Comparison of ENCODE assay signal across 29 cellular contexts in the genomic region with DNA sequence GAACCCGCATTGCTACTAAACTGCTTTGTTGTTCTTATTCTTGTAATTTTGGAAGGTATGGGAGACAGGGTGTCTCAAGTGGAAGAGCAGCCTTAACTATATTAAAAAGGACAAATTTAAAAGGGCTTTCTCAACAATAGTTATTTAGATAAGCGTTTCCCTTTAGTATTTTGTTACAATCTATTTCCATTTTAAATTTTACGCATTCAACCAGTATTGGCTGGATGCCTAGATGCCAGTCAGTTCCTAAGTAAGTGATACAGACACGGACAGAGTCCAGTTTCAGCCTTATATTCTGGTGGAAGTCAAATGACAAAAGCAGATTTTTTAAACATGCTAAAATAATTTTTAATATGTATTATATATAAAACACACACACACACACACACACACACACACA. TPM values are rescaled to one million over a fixed set of nuclear protein-coding genes. Genes with fewer than 3 reads are reported as not detected.
DNase-seq lines count a peak whose midpoint lies in the region; ATAC-seq and TF ChIP-seq lines count a peak whose summit lies in the region.
"Had no signal": no experiment of that assay in that cellular context is flagged by ENCODE, and none has a peak within 500 bp of the region (broad histone marks: within the 10 kb centered on the region; RNA-seq: fewer than 3 reads in every experiment).

No MANE protein-coding gene starts in this region.

- no peak overlapping the region for H3K27ac ChIP-seq in GM23338 (ENCODE audit: low read depth)
- H3K27ac ChIP-seq in RWPE1, result peak overlapping the region; percentile 56
- H3K27ac ChIP-seq in stomach, result peak overlapping the region in 4 of 5 donors; percentile 16 to 55 (median 42)
- H3K27ac ChIP-seq: gastrocnemius medialis, neutrophil, SK-N-MC, upper lobe of left lung had no signal

- no peaks in the 10 kb centered on the region for H3K9me3 Mint-ChIP-seq in GM23338
- peaks cover 5% of the 10 kb centered on the region for H3K9me3 Mint-ChIP-seq in activated T-cell treated with anti-CD3 and anti-CD28 coated beads, Interleukin-2, amount 50 U/mL, for 24 hours

- CTCF ChIA-PET in RWPE1 (lab: Yijun Ruan, JAX), result no interaction called here

- H3K27me3 Mint-ChIP-seq in GM23338 (ENCODE audit: insufficient read depth, low read depth, poor library complexity), result peaks cover 17% of the 10 kb centered on the region
- no peaks in the 10 kb centered on the region for H3K27me3 Mint-ChIP-seq in activated T-cell treated with anti-CD3 and anti-CD28 coated beads, Interleukin-2, amount 50 U/mL, for 24 hours
- H3K27me3 Mint-ChIP-seq: activated naive CD8-positive, alpha-beta T cell; IgD-negative memory B cell; progenitor cell of endocrine pancreas; stimulated activated naive CD8-positive, alpha-beta T cell treated with anti-CD3 and anti-CD28 coated beads, Interleukin-15, amount 100 ng/mL, for 72 hours had no signal

- H3K9me3 ChIP-seq in stomach, result no peaks in the 10 kb centered on the region
- H3K9me3 ChIP-seq: gastrocnemius medialis, neutrophil, upper lobe of left lung had no signal

- H3K36me3 Mint-ChIP-seq in GM23338 (ENCODE audit: low read depth), result peaks cover 51% of the 10 kb centered on the region
- H3K36me3 Mint-ChIP-seq in activated T-cell treated with anti-CD3 and anti-CD28 coated beads, Interleukin-2, amount 50 U/mL, for 24 hours (ENCODE audit: low read depth), result no peaks in the 10 kb centered on the region
- H3K36me3 Mint-ChIP-seq: activated naive CD8-positive, alpha-beta T cell; IgD-negative memory B cell had no signal

- no peak for TF ChIP-seq EP300 in stomach (IDR thresholded peaks at IDR 0.05)

- H3K79me2 ChIP-seq in GM23338 (replicated peaks; ENCODE audit: insufficient read depth), result peaks cover 95% of the 10 kb centered on the region

- 31 to 58% (median 39%) methylated on average over 4 of the region's 4 CpGs for WGBS in stomach, 5 donors

- H3K36me3 ChIP-seq in GM23338 (ENCODE audit: insufficient read depth) (no peaks in the 10 kb centered on the region; the same call in 1 of the 2 replicates), stomach (no peaks in the 10 kb centered on the region)
- H3K36me3 ChIP-seq: gastrocnemius medialis, neutrophil had no signal

- no peaks in the 10 kb centered on the region for H3F3A ChIP-seq in GM23338 (replicated peaks; ENCODE audit: low read depth)

- H3K4me3 Mint-ChIP-seq in GM23338, result no peak overlapping the region
- no peak overlapping the region for H3K4me3 Mint-ChIP-seq in activated T-cell treated with anti-CD3 and anti-CD28 coated beads, Interleukin-2, amount 50 U/mL, for 24 hours
- H3K4me3 Mint-ChIP-seq: activated CD8-positive, alpha-beta T cell treated with anti-CD3 and anti-CD28 coated beads, Interleukin-2, amount 10 ng/mL, durations not matched to agents 7 days and 5 days; activated naive CD8-positive, alpha-beta T cell; IgD-negative memory B cell; immature natural killer cell; stimulated activated naive CD8-positive, alpha-beta T cell treated with anti-CD3 and anti-CD28 coated beads, Interleukin-15, amount 100 ng/mL, for 72 hours had no signal

- no peaks in the 10 kb centered on the region for H3K27me3 ChIP-seq in GM23338 (ENCODE audit: insufficient read depth)
- no peaks in the 10 kb centered on the region for H3K27me3 ChIP-seq in stomach
- H3K27me3 ChIP-seq: gastrocnemius medialis, neutrophil, upper lobe of left lung had no signal

- H3K4me1 ChIP-seq in GM23338 (ENCODE audit: insufficient read depth), result peaks cover 22% of the 10 kb centered on the region
- H3K4me1 ChIP-seq in stomach, result peaks cover 6 to 54% (median 21%) of the 10 kb centered on the region in 4 donors
- H3K4me1 ChIP-seq: gastrocnemius medialis had no signal

- peak overlapping the region; percentile 71; the same call in 1 of the 2 replicates for H3K27ac Mint-ChIP-seq in GM23338
- H3K27ac Mint-ChIP-seq in activated T-cell treated with anti-CD3 and anti-CD28 coated beads, Interleukin-2, amount 50 U/mL, for 24 hours, result no peak overlapping the region
- H3K27ac Mint-ChIP-seq: activated CD8-positive, alpha-beta T cell treated with anti-CD3 and anti-CD28 coated beads, Interleukin-2, amount 10 ng/mL, durations not matched to agents 7 days and 5 days; activated naive CD8-positive, alpha-beta T cell; IgD-negative memory B cell; immature natural killer cell; progenitor cell of endocrine pancreas; stimulated activated naive CD8-positive, alpha-beta T cell treated with anti-CD3 and anti-CD28 coated beads, Interleukin-15, amount 100 ng/mL, for 72 hours had no signal

- H3K4me3 ChIP-seq in GM23338 (no peak overlapping the region), stomach (no peak overlapping the region)
- H3K4me3 ChIP-seq: gastrocnemius medialis, SK-N-MC, upper lobe of left lung had no signal

- ATAC-seq in GM23338 (no peak), HG02840 (IDR thresholded peaks at IDR 0.05; ENCODE audit: low FRiP score, unreplicated experiment) (no peak)
- ATAC-seq: activated CD8-positive, alpha-beta T cell treated with anti-CD3 and anti-CD28 coated beads, Interleukin-2, amount 10 ng/mL, durations not matched to agents 7 days and 5 days; gastrocnemius medialis; left colon; stimulated activated naive CD8-positive, alpha-beta T cell treated with anti-CD3 and anti-CD28 coated beads, Interleukin-15, amount 100 ng/mL, for 72 hours had no signal

- intact Hi-C loops in stomach (cut with DNase I; ENCODE audit: low total_unique reads), result no loop called here

- no peak for TF ChIP-seq POLR2A in stomach (IDR thresholded peaks at IDR 0.05)

- TF ChIP-seq CTCF in GM23338 (conservative IDR thresholded peaks at IDR 0.05; ENCODE audit: low read depth in 2 of 2) (no peak), RWPE1 (conservative IDR thresholded peaks at IDR 0.05; ENCODE audit: low read depth) (no peak), stomach (IDR thresholded peaks at IDR 0.05) (no peak)

- H2AFZ ChIP-seq in GM23338, result no peak overlapping the region

- DNase-seq in GM23338 (ENCODE audit: low spot score) (no peak), NCI-H1105 (lab: John Stamatoyannopoulos, UW) (peak; percentile 11), RWPE1 (ENCODE audit: low spot score) (no peak), stomach (no peak), dermis blood vessel endothelial cell (no peak)
- DNase-seq in activated T-cell treated with anti-CD3 and anti-CD28 coated beads, Interleukin-2, amount 50 U/mL, for 24 hours, result no peak
- DNase-seq: activated CD8-positive, alpha-beta T cell treated with anti-CD3 and anti-CD28 coated beads, Interleukin-2, amount 10 ng/mL, durations not matched to agents 7 days and 5 days; activated effector memory CD4-positive, alpha-beta T cell treated with Interleukin-2 at 50 U/mL for 16 hours; anterior cingulate cortex; C1 segment of cervical spinal cord; COR-L47; DMS79 treated with DMSO at 0.1 percent for 48 hours; gastrocnemius medialis; GF-D8; hypothalamus; immature natural killer cell; left colon; mesenchymal stem cell; NCI-H1417; NCI-H2171 treated with DMSO at 0.1 percent for 48 hours; NCI-H748 treated with DMSO at 0.1 percent for 48 hours; stimulated activated naive CD8-positive, alpha-beta T cell treated with anti-CD3 and anti-CD28 coated beads, Interleukin-15, amount 100 ng/mL, for 72 hours; upper lobe of left lung had no signal

- H3K4me1 Mint-ChIP-seq in GM23338, result peaks cover 48% of the 10 kb centered on the region
- no peaks in the 10 kb centered on the region for H3K4me1 Mint-ChIP-seq in activated T-cell treated with anti-CD3 and anti-CD28 coated beads, Interleukin-2, amount 50 U/mL, for 24 hours (ENCODE audit: low read depth)
- H3K4me1 Mint-ChIP-seq: IgD-negative memory B cell; immature natural killer cell; stimulated activated naive CD8-positive, alpha-beta T cell treated with anti-CD3 and anti-CD28 coated beads, Interleukin-15, amount 100 ng/mL, for 72 hours had no signal

- POLR2A ChIA-PET in RWPE1 (lab: Yijun Ruan, JAX; ENCODE audit: low non-redundant PET), result no interaction called here

- H4K20me1 ChIP-seq in GM23338 (replicated peaks; ENCODE audit: insufficient read depth), result no peaks in the 10 kb centered on the region

- H3K9me2 ChIP-seq in GM23338 (ENCODE audit: insufficient read depth), result no peaks in the 10 kb centered on the region; the same call in 1 of the 2 replicates

- H3K4me2 ChIP-seq in GM23338, result peak overlapping the region; percentile 33; the same call in 1 of the 2 replicates

RNA-seq across cellular contexts. Expression of a gene that starts 28.3 kb away (rescaled TPM):
- total RNA-seq in GM23338 (2014; rRNA removed; shearing (Covaris generic)), result 124 and 137 TPM in 2 replicates
- polyA plus RNA-seq in GM23338 (2016; fragmentation: Nextera tagmentation; extraction: Ambion mirVana) (31.3 and 37.6 TPM in 2 replicates), stomach (10 to 100 TPM in 1 of 3 donors, 1 to 10 TPM in 2; 8.2 to 17.9 (median 8.7) TPM)
- total RNA-seq in stomach (100 to 1,000 TPM in 3 of 5 donors, 10 to 100 TPM in 2; 57.8 to 272 (median 104) TPM), dermis blood vessel endothelial cell (2.8 and 16.0 TPM in 2 replicates)
- total RNA-seq: activated CD8-positive, alpha-beta T cell treated with anti-CD3 and anti-CD28 coated beads, Interleukin-2, amount 10 ng/mL, durations not matched to agents 7 days and 5 days had no signal
- polyA plus RNA-seq: IgD-negative memory B cell, immature natural killer cell had no signal
